ENCODE assay signal across 22 cellular contexts in the genomic region with DNA sequence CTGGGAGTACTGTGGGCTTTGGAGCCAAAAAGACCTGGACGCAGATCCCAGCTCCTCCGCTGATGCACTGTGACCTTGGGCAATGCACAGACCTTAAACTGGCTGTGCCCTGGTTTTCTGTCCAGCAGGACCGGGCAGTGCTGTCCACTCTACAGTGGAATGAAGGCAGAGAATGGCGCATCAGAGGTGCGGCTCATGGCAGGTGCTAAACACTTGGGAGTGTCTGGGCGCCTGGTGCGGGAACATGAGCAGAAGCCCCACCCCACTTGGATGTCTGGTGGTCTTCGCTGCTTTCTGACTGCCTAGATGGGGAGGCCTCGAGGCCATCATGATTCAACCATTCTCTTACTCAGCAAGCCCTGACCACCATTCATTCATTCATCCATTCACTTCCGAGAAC.
"Had no signal": no experiment of that assay in that cellular context is flagged by ENCODE, and none has a peak within 500 bp of the region (broad histone marks: within the 10 kb centered on the region; RNA-seq: fewer than 3 reads in every experiment).

No MANE protein-coding gene starts in this region.

- H3K4me1 Mint-ChIP-seq: activated naive CD8-positive, alpha-beta T cell treated with anti-CD3 and anti-CD28 coated beads, Interleukin-2, amount 50 U/mL, for 24 hours had no signal

- H3K27ac Mint-ChIP-seq: activated CD4-positive, alpha-beta T cell treated with anti-CD3 and anti-CD28 coated beads, Interleukin-2, amount 10 ng/mL, durations not matched to agents 7 days and 5 days; activated naive CD8-positive, alpha-beta T cell treated with anti-CD3 and anti-CD28 coated beads, Interleukin-2, amount 50 U/mL, for 24 hours; progenitor cell of endocrine pancreas had no signal

- H3K27ac ChIP-seq: body of pancreas, skin epidermis, WERI-Rb-1 had no signal

- ATAC-seq: activated naive CD8-positive, alpha-beta T cell treated with anti-CD3 and anti-CD28 coated beads, Interleukin-2, amount 50 U/mL, for 24 hours; left colon; stimulated activated memory B cell treated with anti-CD40 and anti-IgM and Interleukin-4, amounts not matched to agents 10 μg/mL and 1 μg/mL and 100 μg/mL, for 72 hours had no signal

- H3K36me3 ChIP-seq: transverse colon, WERI-Rb-1 had no signal

- H3K27me3 ChIP-seq: body of pancreas, transverse colon had no signal

- H3K4me3 ChIP-seq: body of pancreas, lung, skin epidermis, transverse colon had no signal

- H3K27me3 Mint-ChIP-seq: activated CD4-positive, alpha-beta T cell treated with anti-CD3 and anti-CD28 coated beads, Interleukin-2, amount 10 ng/mL, durations not matched to agents 7 days and 5 days; activated CD8-positive, alpha-beta memory T cell treated with anti-CD3 and anti-CD28 coated beads, Interleukin-2, amount 10 ng/mL, durations not matched to agents 7 days and 5 days; activated CD8-positive, alpha-beta T cell treated with anti-CD3 and anti-CD28 coated beads for 36 hours; activated naive CD8-positive, alpha-beta T cell treated with anti-CD3 and anti-CD28 coated beads, Interleukin-2, amount 50 U/mL, for 24 hours; dendritic cell treated with granulocyte-macrophage colony-stimulating factor and Interleukin-4, amounts not matched to agents 40 ng/mL and 50 ng/mL, for 4 days; naive thymus-derived CD4-positive, alpha-beta T cell; progenitor cell of endocrine pancreas; stimulated activated memory B cell treated with anti-CD40 and anti-IgM and Interleukin-4, amounts not matched to agents 10 μg/mL and 1 μg/mL and 100 μg/mL, for 72 hours had no signal

- DNase-seq: activated CD4-positive, alpha-beta T cell treated with anti-CD3 and anti-CD28 coated beads, Interleukin-2, amount 10 ng/mL, durations not matched to agents 7 days and 5 days; activated CD4-positive, CD25-positive, alpha-beta regulatory T cell treated with anti-CD3 and anti-CD28 coated beads, Interleukin-2, amount 50 U/mL, for 72 hours; activated CD8-positive, alpha-beta memory T cell treated with anti-CD3 and anti-CD28 coated beads, Interleukin-2, amount 10 ng/mL, durations not matched to agents 7 days and 5 days; activated effector memory CD4-positive, alpha-beta T cell treated with anti-CD3 and anti-CD28 coated beads, Interleukin-2, amount 50 U/mL, for 16 hours; activated naive CD4-positive, alpha-beta T cell treated with anti-CD3 and anti-CD28 coated beads, Interleukin-2, amount 50 U/mL, for 16 hours; activated naive CD8-positive, alpha-beta T cell treated with anti-CD3 and anti-CD28 coated beads, Interleukin-2, amount 50 U/mL, for 24 hours; activated T-cell treated with anti-CD3 and anti-CD28 coated beads for 4 hours; body of pancreas; effector CD4-positive, alpha-beta T cell; left colon; stimulated activated CD4-positive, alpha-beta T cell treated with anti-CD3 and anti-CD28 coated beads, Interleukin-15, amount 100 ng/mL, for 24 hours; T-helper 1 cell; transverse colon; WERI-Rb-1 had no signal

- H3K4me3 Mint-ChIP-seq: activated CD4-positive, alpha-beta T cell treated with anti-CD3 and anti-CD28 coated beads, Interleukin-2, amount 10 ng/mL, durations not matched to agents 7 days and 5 days; activated CD8-positive, alpha-beta memory T cell treated with anti-CD3 and anti-CD28 coated beads, Interleukin-2, amount 10 ng/mL, durations not matched to agents 7 days and 5 days; activated CD8-positive, alpha-beta T cell treated with anti-CD3 and anti-CD28 coated beads for 36 hours; activated naive CD8-positive, alpha-beta T cell treated with anti-CD3 and anti-CD28 coated beads, Interleukin-2, amount 50 U/mL, for 24 hours; dendritic cell treated with granulocyte-macrophage colony-stimulating factor and Interleukin-4, amounts not matched to agents 40 ng/mL and 50 ng/mL, for 4 days; naive thymus-derived CD4-positive, alpha-beta T cell; neural crest cell; stimulated activated memory B cell treated with anti-CD40 and anti-IgM and Interleukin-4, amounts not matched to agents 10 μg/mL and 1 μg/mL and 100 μg/mL, for 72 hours had no signal
